Comparison of ENCODE assay signal across 25 cellular contexts in the genomic region with DNA sequence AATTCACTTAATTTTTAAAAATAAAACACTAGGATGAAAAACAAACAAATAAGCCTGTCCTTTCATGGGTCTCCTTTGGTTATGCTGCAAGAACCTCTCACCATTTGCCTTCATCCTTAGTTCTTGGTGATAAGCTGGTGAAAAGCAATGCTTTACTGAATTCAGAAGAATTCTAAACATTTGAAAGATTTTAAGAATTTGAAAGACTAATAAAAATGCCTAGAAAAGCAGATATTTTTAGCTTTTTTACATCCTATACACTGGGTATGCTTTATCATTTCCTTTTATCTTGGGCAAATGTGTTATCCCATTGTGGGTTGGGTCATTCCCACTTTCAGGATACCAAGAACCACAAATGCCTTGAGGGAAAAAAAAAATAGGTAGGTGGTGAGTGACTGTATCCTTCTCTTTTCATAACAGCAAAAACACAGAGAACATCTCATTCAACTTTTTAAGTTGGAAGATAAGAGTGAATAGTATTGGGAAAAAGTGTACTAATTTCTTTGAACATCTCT.
"Had no signal": no experiment of that assay in that cellular context is flagged by ENCODE, and none has a peak within 500 bp of the region (broad histone marks: within the 10 kb centered on the region; RNA-seq: fewer than 3 reads in every experiment).

No MANE protein-coding gene starts in this region.

- H3K27ac Mint-ChIP-seq: activated CD8-positive, alpha-beta T cell treated with anti-CD3 and anti-CD28 coated beads, Interleukin-2, amount 10 ng/mL, durations not matched to agents 7 days and 5 days; activated naive CD8-positive, alpha-beta T cell; activated T-cell treated with anti-CD3 and anti-CD28 coated beads, Interleukin-2, amount 50 U/mL, for 24 hours; activated T-helper 17 cell treated with anti-CD3 and anti-CD28 coated beads, Interleukin-2, amount 50 U/mL, for 72 hours; endodermal cell; memory B cell; nephron progenitor cell; stimulated activated effector memory CD8-positive, alpha-beta T cell treated with anti-CD3 and anti-CD28 coated beads, Interleukin-12 subunit alpha, Interleukin-12 subunit beta, amount 100 ng/mL, for 72 hours; stimulated activated naive CD8-positive, alpha-beta T cell treated with anti-CD3 and anti-CD28 coated beads, Interleukin-15, amount 100 ng/mL, for 72 hours had no signal

- H3K27me3 ChIP-seq: adrenal gland, breast epithelium, colonic mucosa, esophagus squamous epithelium, gastroesophageal sphincter, heart right ventricle, right lobe of liver, tibial nerve had no signal

- H3K36me3 ChIP-seq: adrenal gland, breast epithelium, colonic mucosa, esophagus squamous epithelium, gastroesophageal sphincter, heart right ventricle, right lobe of liver, WERI-Rb-1 had no signal

- H3K9me3 ChIP-seq: adrenal gland, breast epithelium, colonic mucosa, esophagus squamous epithelium, right lobe of liver had no signal

- H3K4me3 ChIP-seq: adrenal gland, breast epithelium, colonic mucosa, esophagus squamous epithelium, gastroesophageal sphincter, heart right ventricle, right lobe of liver, tibial nerve had no signal

- H3K27me3 Mint-ChIP-seq: activated naive CD8-positive, alpha-beta T cell; activated T-cell treated with anti-CD3 and anti-CD28 coated beads, Interleukin-2, amount 50 U/mL, for 24 hours; activated T-helper 17 cell treated with anti-CD3 and anti-CD28 coated beads, Interleukin-2, amount 50 U/mL, for 72 hours; central memory CD8-positive, alpha-beta T cell; memory B cell; stimulated activated naive CD8-positive, alpha-beta T cell treated with anti-CD3 and anti-CD28 coated beads, Interleukin-15, amount 100 ng/mL, for 72 hours had no signal

- H3K36me3 Mint-ChIP-seq: stimulated activated effector memory CD8-positive, alpha-beta T cell treated with anti-CD3 and anti-CD28 coated beads, Interleukin-12 subunit alpha, Interleukin-12 subunit beta, amount 100 ng/mL, for 72 hours had no signal

- ATAC-seq: activated CD8-positive, alpha-beta T cell treated with anti-CD3 and anti-CD28 coated beads, Interleukin-2, amount 10 ng/mL, durations not matched to agents 7 days and 5 days; activated T-helper 17 cell treated with anti-CD3 and anti-CD28 coated beads, Interleukin-2, amount 50 U/mL, for 72 hours; gastroesophageal sphincter; heart right ventricle; left colon; right lobe of liver; stimulated activated effector memory CD8-positive, alpha-beta T cell treated with anti-CD3 and anti-CD28 coated beads, Interleukin-12 subunit alpha, Interleukin-12 subunit beta, amount 100 ng/mL, for 72 hours; stimulated activated naive CD8-positive, alpha-beta T cell treated with anti-CD3 and anti-CD28 coated beads, Interleukin-15, amount 100 ng/mL, for 72 hours had no signal

- H3K9me3 Mint-ChIP-seq: activated T-helper 17 cell treated with anti-CD3 and anti-CD28 coated beads, Interleukin-2, amount 50 U/mL, for 72 hours had no signal

- DNase-seq: activated CD4-positive, alpha-beta T cell treated with anti-CD3 and anti-CD28 coated beads for 1 hour; activated CD4-positive, alpha-beta T cell treated with anti-CD3 and anti-CD28 coated beads, Interleukin-2, amount 50 U/mL, for 1 hour; activated CD8-positive, alpha-beta T cell treated with anti-CD3 and anti-CD28 coated beads, Interleukin-2, amount 10 ng/mL, durations not matched to agents 7 days and 5 days; activated T-cell treated with anti-CD3 and anti-CD28 coated beads, Interleukin-2, amount 50 U/mL, for 24 hours; adrenal gland; colonic mucosa; endodermal cell; esophagus squamous epithelium; heart right ventricle; left colon; nephron progenitor cell; nucleus accumbens; right lobe of liver; small intestine; stimulated activated CD4-positive, alpha-beta T cell treated with anti-CD3 and anti-CD28 coated beads, Interleukin-2, amount 100 ng/mL, for 24 hours; stimulated activated naive CD8-positive, alpha-beta T cell treated with anti-CD3 and anti-CD28 coated beads, Interleukin-15, amount 100 ng/mL, for 72 hours; WERI-Rb-1 had no signal

- H3K4me1 Mint-ChIP-seq: activated T-helper 17 cell treated with anti-CD3 and anti-CD28 coated beads, Interleukin-2, amount 50 U/mL, for 72 hours; central memory CD8-positive, alpha-beta T cell; memory B cell; nephron progenitor cell; stimulated activated effector memory CD8-positive, alpha-beta T cell treated with anti-CD3 and anti-CD28 coated beads, Interleukin-12 subunit alpha, Interleukin-12 subunit beta, amount 100 ng/mL, for 72 hours; stimulated activated naive CD8-positive, alpha-beta T cell treated with anti-CD3 and anti-CD28 coated beads, Interleukin-15, amount 100 ng/mL, for 72 hours had no signal

- H3K27ac ChIP-seq: adrenal gland, breast epithelium, colonic mucosa, esophagus squamous epithelium, gastroesophageal sphincter, heart right ventricle, right lobe of liver, tibial nerve, WERI-Rb-1 had no signal

- H3K4me1 ChIP-seq: adrenal gland, breast epithelium, colonic mucosa, esophagus squamous epithelium, gastroesophageal sphincter, heart right ventricle, right lobe of liver, tibial nerve had no signal

- H3K4me3 Mint-ChIP-seq: activated CD8-positive, alpha-beta T cell treated with anti-CD3 and anti-CD28 coated beads, Interleukin-2, amount 10 ng/mL, durations not matched to agents 7 days and 5 days; activated naive CD8-positive, alpha-beta T cell; activated T-cell treated with anti-CD3 and anti-CD28 coated beads, Interleukin-2, amount 50 U/mL, for 24 hours; activated T-helper 17 cell treated with anti-CD3 and anti-CD28 coated beads, Interleukin-2, amount 50 U/mL, for 72 hours; central memory CD8-positive, alpha-beta T cell; endodermal cell; memory B cell; nephron progenitor cell; stimulated activated effector memory CD8-positive, alpha-beta T cell treated with anti-CD3 and anti-CD28 coated beads, Interleukin-12 subunit alpha, Interleukin-12 subunit beta, amount 100 ng/mL, for 72 hours; stimulated activated naive CD8-positive, alpha-beta T cell treated with anti-CD3 and anti-CD28 coated beads, Interleukin-15, amount 100 ng/mL, for 72 hours had no signal
